ENCODE assay signal across 1 cellular context in genomic region chr9:75907863-75908262, GRCh38.
TF ChIP-seq lines count a peak whose summit lies in the region.

No MANE protein-coding gene starts in this region.

TF ChIP-seq in HepG2, 621 proteins besides CTCF, POLR2A, EP300 and RAD21:
- TF ChIP-seq ZNF589 (CRISPR knock-in tag; conservative IDR thresholded peaks at IDR 0.05) (no peak), RBFOX2 (IDR thresholded peaks at IDR 0.05; ENCODE audit: low read depth, low read length) (no peak), ZNF292 (CRISPR knock-in tag; IDR thresholded peaks at IDR 0.05; ENCODE audit: borderline replicate concordance, low read depth) (no peak), ZMAT3 (CRISPR knock-in tag; conservative IDR thresholded peaks at IDR 0.05) (no peak), ZNF550 (CRISPR knock-in tag; IDR thresholded peaks at IDR 0.05; ENCODE audit: borderline replicate concordance) (no peak)
